Comparison of ENCODE assay signal across 4 cellular contexts in the genomic region with DNA sequence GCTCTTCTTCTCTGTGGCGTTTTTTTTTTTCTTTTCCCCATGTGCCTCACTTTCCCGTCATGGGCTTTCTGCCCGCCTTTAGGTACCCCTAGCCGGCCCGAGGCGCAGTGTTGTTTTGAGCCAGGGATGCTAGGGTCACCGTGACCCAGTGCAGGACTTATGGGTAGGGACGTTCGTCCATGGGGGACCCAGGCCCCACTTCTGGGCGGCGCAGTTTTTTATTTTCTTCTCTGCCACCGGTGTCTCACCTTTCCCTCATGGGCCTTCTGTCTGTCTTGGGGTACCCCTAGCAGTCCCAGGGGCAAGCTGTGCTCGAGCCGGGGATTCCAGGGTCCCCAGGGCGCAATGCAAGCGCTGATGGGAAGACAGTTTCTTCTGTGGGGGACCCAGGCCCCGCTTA.
DNase-seq lines count a peak whose midpoint lies in the region; ATAC-seq, FAIRE-seq and TF ChIP-seq lines count a peak whose summit lies in the region.
"Not testable (repeated sequence)": the region's sequence is repeated elsewhere in the genome, so short reads cannot be mapped to it uniquely, and the experiment has no call there.

No MANE protein-coding gene starts in this region.

- not testable (repeated sequence) for H3K36me3 ChIP-seq in esophagus muscularis mucosa; kidney (ENCODE audit: control insufficient read depth in 1 of 2, insufficient read depth in 2 of 2, low read length in 2 of 2); lower lobe of right lung; psoas muscle (ENCODE audit: insufficient read depth in 1 of 2, low read depth in 1 of 2)

- 79% methylated on average over 6 of the region's 17 CpGs for whole genome bisulfite sequencing in esophagus muscularis mucosa
- 75 to 77% methylated on average over 10 to 13 of the region's 17 CpGs; no CpG with 5 or more reads in 1 of the 3 donors for WGBS in psoas muscle, 3 donors

- H3K27me3 ChIP-seq in esophagus muscularis mucosa; lower lobe of right lung (ENCODE audit: low read depth); psoas muscle (ENCODE audit: insufficient read depth in 3 of 3, low read length in 2 of 3): not testable (repeated sequence)

- peak; percentile 3 for DNase-seq in esophagus muscularis mucosa (ENCODE audit: extremely low spot score)
- DNase-seq in kidney, result peak; percentile 20
- DNase-seq in lower lobe of right lung, result peak; percentile 32
- DNase-seq in psoas muscle, result peak; percentile 2 to 22

- not testable (repeated sequence) for H3K4me3 ChIP-seq in esophagus muscularis mucosa; kidney (ENCODE audit: low read length in 2 of 2); lower lobe of right lung; psoas muscle

- FAIRE-seq in kidney (lab: Jason Lieb, UNC), result not testable (repeated sequence)

- not testable (repeated sequence) for H3K27ac ChIP-seq in esophagus muscularis mucosa (replicated peaks in 1 of 4); kidney (ENCODE audit: low read depth in 2 of 2, low read length in 2 of 2); lower lobe of right lung; psoas muscle

- H3K9me3 ChIP-seq in esophagus muscularis mucosa; kidney (ENCODE audit: control insufficient read depth in 1 of 2, low read length in 2 of 2); lower lobe of right lung; psoas muscle: not testable (repeated sequence)

- TF ChIP-seq CTCF in esophagus muscularis mucosa (IDR thresholded peaks at IDR 0.05); kidney (IDR thresholded peaks at IDR 0.05; ENCODE audit: borderline replicate concordance, extremely low read depth, insufficient read depth); lower lobe of right lung (IDR thresholded peaks at IDR 0.05); psoas muscle (IDR thresholded peaks at IDR 0.05): not testable (repeated sequence)

- ATAC-seq in lower lobe of right lung, psoas muscle: not testable (repeated sequence)

- not testable (repeated sequence) for H3K4me1 ChIP-seq in esophagus muscularis mucosa; kidney (ENCODE audit: control insufficient read depth in 1 of 2, insufficient read depth in 1 of 2, low read depth in 1 of 2, low read length in 2 of 2); lower lobe of right lung; psoas muscle

- TF ChIP-seq POLR2A in esophagus muscularis mucosa (IDR thresholded peaks at IDR 0.05; ENCODE audit: low read depth), result not testable (repeated sequence)

- intact Hi-C loops in esophagus muscularis mucosa (cut with DNase I); kidney (cut with DNase I); lower lobe of right lung (cut with DNase I); psoas muscle (cut with DNase I): not testable (repeated sequence)

- TF ChIP-seq EP300 in esophagus muscularis mucosa (IDR thresholded peaks at IDR 0.05), result not testable (repeated sequence)

- not testable (repeated sequence) for H3K9ac ChIP-seq in kidney (ENCODE audit: low read length in 2 of 2)
